Comparison of ENCODE assay signal across 16 cellular contexts in the genomic region with DNA sequence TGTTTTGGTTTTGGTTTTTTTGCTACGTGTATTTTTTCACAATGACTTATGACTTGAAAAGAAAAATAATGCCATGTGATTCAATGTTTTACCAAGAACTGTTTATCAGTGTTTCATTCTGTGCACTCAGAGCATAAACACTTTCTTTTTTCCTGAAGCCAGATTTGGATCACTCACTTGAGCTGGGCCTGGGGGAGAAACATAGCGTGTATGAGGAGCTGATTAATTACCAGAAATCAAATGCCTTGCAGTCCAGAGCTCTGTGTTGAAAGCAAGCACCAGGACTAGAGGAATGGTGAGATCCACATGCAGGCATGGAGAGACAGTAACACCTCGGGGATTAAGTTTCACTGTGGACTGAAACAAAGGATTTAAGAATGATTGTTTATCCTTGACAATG.
A peak's percentile ranks its signal among the peaks of the same experiment; 100 is the strongest.
DNase-seq lines count a peak whose midpoint lies in the region; ATAC-seq, FAIRE-seq and TF ChIP-seq lines count a peak whose summit lies in the region.
"Had no signal": no experiment of that assay in that cellular context is flagged by ENCODE, and none has a peak within 500 bp of the region (broad histone marks: within the 10 kb centered on the region; RNA-seq: fewer than 3 reads in every experiment).

No MANE protein-coding gene starts in this region.

- H3K27ac Mint-ChIP-seq in mesothelial cell of epicardium (peak overlapping the region; percentile 24), endothelial cell (ENCODE audit: unreplicated experiment) (no peak overlapping the region)
- no peak overlapping the region for H3K27ac Mint-ChIP-seq in activated CD8-positive, alpha-beta T cell treated with anti-CD3 and anti-CD28 coated beads for 36 hours

- peak overlapping the region; percentile 59 for H2AFZ ChIP-seq in endothelial cell of umbilical vein (ENCODE audit: low read depth, low read length)

- H4K20me1 ChIP-seq in endothelial cell of umbilical vein (replicated peaks; ENCODE audit: control insufficient read depth, extremely low read depth, insufficient read depth, low read length), result no peaks in the 10 kb centered on the region

- DNase-seq in BJ (ENCODE audit: low read depth), result peak; percentile 41
- DNase-seq in NCI-H226, result peak; percentile 45
- peak; percentile 47 for DNase-seq in endothelial cell of umbilical vein (ENCODE audit: low read depth, low spot score)
- no peak for DNase-seq in mesothelial cell of epicardium (ENCODE audit: low spot score in 2 of 2, unreplicated experiment in 2 of 2)
- no peak for DNase-seq in nucleus accumbens (lab: John Stamatoyannopoulos, UW)
- DNase-seq in NCI-H1694 treated with DMSO at 0.1 percent for 48 hours (lab: John Stamatoyannopoulos, UW), result no peak
- no peak for DNase-seq in activated CD8-positive, alpha-beta T cell treated with anti-CD3 and anti-CD28 coated beads for 36 hours
- no peak for DNase-seq in endothelial cell (ENCODE audit: low spot score)
- DNase-seq: AML-193; lower lobe of right lung; NCI-H1048; NCI-H2227 treated with DMSO at 0.1 percent for 48 hours; SJCRH30; stimulated activated CD4-positive, alpha-beta T cell treated with anti-CD3 and anti-CD28 coated beads, Interleukin-4, amount 100 ng/mL, for 4 hours; transverse colon had no signal

- no peak for TF ChIP-seq CTCF in BJ (IDR thresholded peaks at IDR 0.05; ENCODE audit: insufficient read depth, low read depth, low read length)
- no peak for TF ChIP-seq CTCF in endothelial cell of umbilical vein (IDR thresholded peaks at IDR 0.05; ENCODE audit: extremely low read depth in 1 of 2, insufficient read depth in 1 of 2, low read depth in 1 of 2, low read length in 2 of 2)
- no peak for TF ChIP-seq CTCF in mesothelial cell of epicardium (IDR thresholded peaks at IDR 0.05; ENCODE audit: unreplicated experiment)
- TF ChIP-seq CTCF in activated CD8-positive, alpha-beta T cell treated with anti-CD3 and anti-CD28 coated beads for 36 hours (IDR thresholded peaks at IDR 0.05), result no peak
- no peak for TF ChIP-seq CTCF in endothelial cell (IDR thresholded peaks at IDR 0.05; ENCODE audit: unreplicated experiment)

- H3K36me3 Mint-ChIP-seq in mesothelial cell of epicardium (no peaks in the 10 kb centered on the region), endothelial cell (ENCODE audit: low read depth, unreplicated experiment) (no peaks in the 10 kb centered on the region)
- H3K36me3 Mint-ChIP-seq in activated CD8-positive, alpha-beta T cell treated with anti-CD3 and anti-CD28 coated beads for 36 hours (ENCODE audit: low read depth), result no peaks in the 10 kb centered on the region

- H3K9me3 Mint-ChIP-seq in mesothelial cell of epicardium, result no peaks in the 10 kb centered on the region
- H3K9me3 Mint-ChIP-seq in activated CD8-positive, alpha-beta T cell treated with anti-CD3 and anti-CD28 coated beads for 36 hours, result peaks cover 3% of the 10 kb centered on the region
- no peaks in the 10 kb centered on the region for H3K9me3 Mint-ChIP-seq in endothelial cell (ENCODE audit: unreplicated experiment)

- H3K27me3 ChIP-seq in BJ (ENCODE audit: control insufficient read depth, insufficient read depth, low read length), result no peaks in the 10 kb centered on the region
- H3K27me3 ChIP-seq in endothelial cell of umbilical vein (ENCODE audit: control insufficient read depth in 2 of 2, insufficient read depth in 2 of 2, low read length in 2 of 2), result no peaks in the 10 kb centered on the region
- H3K27me3 ChIP-seq: SJCRH30, transverse colon had no signal

- POLR2A ChIA-PET in BJ (lab: Charles Lee), result no interaction called here
- POLR2A ChIA-PET in endothelial cell of umbilical vein (lab: Charles Lee), result no interaction called here
- POLR2A ChIA-PET in activated CD8-positive, alpha-beta T cell treated with anti-CD3 and anti-CD28 coated beads for 36 hours (lab: Charles Lee), result no interaction called here

- dilution Hi-C loops in endothelial cell of umbilical vein (cut with MboI; ENCODE audit: extremely low pct_ligation_motif_present, low sequenced_read_pairs), result no loop called here

- BruUV-seq in endothelial cell of umbilical vein (replicated peaks; lab: Mats Ljungman, UMichigan), result no TSS peak

- CTCF ChIA-PET in BJ (lab: Yijun Ruan, JAX), result interaction anchor here (1.2 kb wide), 1 partner anchor 13 kb away, joined by 3 read pairs; no protein-coding TSS in a partner anchor
- CTCF ChIA-PET in endothelial cell of umbilical vein (lab: Charles Lee), result interaction anchor here (1.0 kb wide), 1 partner anchor 10 kb away, joined by 4 read pairs; no protein-coding TSS in a partner anchor
- CTCF ChIA-PET in activated CD8-positive, alpha-beta T cell treated with anti-CD3 and anti-CD28 coated beads for 36 hours (lab: Charles Lee), result no interaction called here

- H3K9me1 ChIP-seq in endothelial cell of umbilical vein (replicated peaks; ENCODE audit: control insufficient read depth, extremely low read depth, insufficient read depth, low read length), result no peaks in the 10 kb centered on the region

- H3K9ac ChIP-seq in endothelial cell of umbilical vein (replicated peaks; ENCODE audit: extremely low read depth, insufficient read depth, low read length), result no peak overlapping the region

- no peak overlapping the region for H3K27ac ChIP-seq in endothelial cell of umbilical vein (ENCODE audit: insufficient read depth, low read depth, low read length)
- H3K27ac ChIP-seq: lower lobe of right lung, SJCRH30, transverse colon had no signal

- H3K4me1 Mint-ChIP-seq in mesothelial cell of epicardium (peaks cover 38% of the 10 kb centered on the region), endothelial cell (ENCODE audit: unreplicated experiment) (no peaks in the 10 kb centered on the region)
- H3K4me1 Mint-ChIP-seq in activated CD8-positive, alpha-beta T cell treated with anti-CD3 and anti-CD28 coated beads for 36 hours (ENCODE audit: low read depth), result no peaks in the 10 kb centered on the region

- no peak overlapping the region for H3K4me2 ChIP-seq in endothelial cell of umbilical vein (ENCODE audit: insufficient read depth, low read length)

- peak; percentile 4 for FAIRE-seq in endothelial cell of umbilical vein (lab: Jason Lieb, UNC)

- H3K36me3 ChIP-seq in BJ (ENCODE audit: control insufficient read depth, insufficient read depth, low read length) (no peaks in the 10 kb centered on the region), endothelial cell of umbilical vein (ENCODE audit: control insufficient read depth in 2 of 2, extremely low read depth in 1 of 2, insufficient read depth in 2 of 2, low read length in 2 of 2) (no peaks in the 10 kb centered on the region)
- H3K36me3 ChIP-seq: lower lobe of right lung, SJCRH30, transverse colon had no signal

- TF ChIP-seq POLR2A in endothelial cell of umbilical vein (IDR thresholded peaks at IDR 0.05; ENCODE audit: low read depth, low read length), result no peak

- no peak for ATAC-seq in activated CD8-positive, alpha-beta T cell treated with anti-CD3 and anti-CD28 coated beads for 36 hours
- ATAC-seq: esophagus mucosa, lower lobe of right lung had no signal

- no peaks in the 10 kb centered on the region for H3K9me3 ChIP-seq in endothelial cell of umbilical vein (replicated peaks; ENCODE audit: control insufficient read depth, insufficient read depth, low read length)
- H3K9me3 ChIP-seq: lower lobe of right lung, SJCRH30, transverse colon had no signal

- H3K4me3 Mint-ChIP-seq in mesothelial cell of epicardium (no peak overlapping the region), endothelial cell (ENCODE audit: unreplicated experiment) (no peak overlapping the region)
- no peak overlapping the region for H3K4me3 Mint-ChIP-seq in activated CD8-positive, alpha-beta T cell treated with anti-CD3 and anti-CD28 coated beads for 36 hours

- H3K4me3 ChIP-seq in BJ (ENCODE audit: low read depth, low read length) (no peak overlapping the region), endothelial cell of umbilical vein (replicated peaks in 1 of 3; ENCODE audit: insufficient read depth in 1 of 3, low read depth in 1 of 3, low read length in 3 of 3) (no peak overlapping the region)
- H3K4me3 ChIP-seq: lower lobe of right lung, SJCRH30, transverse colon had no signal

- peaks cover 4% of the 10 kb centered on the region for H3K4me1 ChIP-seq in endothelial cell of umbilical vein (ENCODE audit: control insufficient read depth, extremely low read depth, insufficient read depth, low read length)
- H3K4me1 ChIP-seq: lower lobe of right lung, transverse colon had no signal

- H3K27me3 Mint-ChIP-seq in mesothelial cell of epicardium (ENCODE audit: low read depth), result no peaks in the 10 kb centered on the region
- H3K27me3 Mint-ChIP-seq in activated CD8-positive, alpha-beta T cell treated with anti-CD3 and anti-CD28 coated beads for 36 hours, result no peaks in the 10 kb centered on the region
- no peaks in the 10 kb centered on the region for H3K27me3 Mint-ChIP-seq in endothelial cell (ENCODE audit: unreplicated experiment)

- intact Hi-C loops in endothelial cell of umbilical vein (cut with micrococcal nuclease), result no loop called here
- intact Hi-C loops in activated CD8-positive, alpha-beta T cell treated with anti-CD3 and anti-CD28 coated beads for 36 hours (cut with micrococcal nuclease), result no loop called here

- H3K79me2 ChIP-seq in endothelial cell of umbilical vein (ENCODE audit: control insufficient read depth, insufficient read depth, low read length), result no peaks in the 10 kb centered on the region

TF ChIP-seq in endothelial cell of umbilical vein, 7 proteins besides CTCF, POLR2A, EP300 and RAD21:
- TF ChIP-seq MYC (IDR thresholded peaks at IDR 0.05; ENCODE audit: low read depth, low read length), result no peak
- no peak for TF ChIP-seq JUN (IDR thresholded peaks at IDR 0.05; ENCODE audit: borderline replicate concordance, insufficient read depth, insufficient read length, low read depth)
- TF ChIP-seq FOS (IDR thresholded peaks at IDR 0.05; ENCODE audit: borderline replicate concordance, insufficient read depth, low read length), result no peak
- no peak for TF ChIP-seq EZH2 (IDR thresholded peaks at IDR 0.05; ENCODE audit: borderline replicate concordance, low read depth, low read length, severe bottlenecking)
- no peak for TF ChIP-seq POLR2AphosphoS5 (IDR thresholded peaks at IDR 0.05; ENCODE audit: insufficient read depth, low read depth, low read length)
- TF ChIP-seq, protein P1, sequence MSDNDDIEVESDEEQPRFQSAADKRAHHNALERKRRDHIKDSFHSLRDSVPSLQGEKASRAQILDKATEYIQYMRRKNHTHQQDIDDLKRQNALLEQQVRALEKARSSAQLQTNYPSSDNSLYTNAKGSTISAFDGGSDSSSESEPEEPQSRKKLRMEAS (IDR thresholded peaks at IDR 0.05; ENCODE audit: insufficient read depth, insufficient read length), result no peak

Comparison
In these comparisons a context has a peak if more than half of its experiments do, and no peak if none do; other contexts are left out.
1. DNase-seq: peak in BJ (single experiment), NCI-H226 (single experiment) and endothelial cell of umbilical vein (single experiment); none in mesothelial cell of epicardium (0 of 2), nucleus accumbens (0 of 56), NCI-H1694 treated with DMSO at 0.1 percent for 48 hours (single experiment), activated CD8-positive, alpha-beta T cell treated with anti-CD3 and anti-CD28 coated beads for 36 hours (single experiment) and endothelial cell (single experiment).